ENCODE assay signal across 11 cellular contexts in genomic region chr3:45654344-45654934, GRCh38. TPM values are rescaled to one million over a fixed set of nuclear protein-coding genes. Genes with fewer than 3 reads are reported as not detected.
A peak's percentile ranks its signal among the peaks of the same experiment; 100 is the strongest.
DNase-seq lines count a peak whose midpoint lies in the region; ATAC-seq and TF ChIP-seq lines count a peak whose summit lies in the region.
"Had no signal": no experiment of that assay in that cellular context is flagged by ENCODE, and none has a peak within 500 bp of the region (broad histone marks: within the 10 kb centered on the region; RNA-seq: fewer than 3 reads in every experiment).

No MANE protein-coding gene starts in this region.

- peaks cover 12% of the 10 kb centered on the region for H3K4me1 Mint-ChIP-seq in CD8-positive, alpha-beta T cell (ENCODE audit: low read depth)
- peaks cover 27 to 42% (median 37%) of the 10 kb centered on the region in 3 donors for H3K4me1 Mint-ChIP-seq in IgD-negative memory B cell

- peak overlapping the region; percentile 28 for H3K27ac Mint-ChIP-seq in CD8-positive, alpha-beta T cell
- H3K27ac Mint-ChIP-seq in IgD-negative memory B cell = peak overlapping the region in 2 of 3 donors; percentile 48 to 80

- no peak for ATAC-seq in CD8-positive, alpha-beta T cell

- no peaks in the 10 kb centered on the region for H3K27me3 Mint-ChIP-seq in CD8-positive, alpha-beta T cell (ENCODE audit: low read depth)
- no peaks in the 10 kb centered on the region for H3K27me3 Mint-ChIP-seq in IgD-negative memory B cell

- H3K4me3 Mint-ChIP-seq in CD8-positive, alpha-beta T cell = no peak overlapping the region
- H3K4me3 Mint-ChIP-seq in IgD-negative memory B cell = peak overlapping the region in 1 of 4 donors; percentile 25

- CTCF ChIA-PET in CD8-positive, alpha-beta T cell (lab: Charles Lee) = interaction anchor here (0.7 to 11.9 kb wide), 9 partner anchors 12 to 618 kb away, joined by 3 to 256 read pairs (median 3); no protein-coding TSS in a partner anchor

- H3K9me3 Mint-ChIP-seq in CD8-positive, alpha-beta T cell = peaks cover 4% of the 10 kb centered on the region
- peaks cover 0 to 3% (median 0%) of the 10 kb centered on the region in 3 donors for H3K9me3 Mint-ChIP-seq in IgD-negative memory B cell

- TF ChIP-seq POLR2A in sigmoid colon (IDR thresholded peaks at IDR 0.05) = no peak

- no peaks in the 10 kb centered on the region for H3K4me1 ChIP-seq in CD8-positive, alpha-beta T cell (ENCODE audit: insufficient read depth, low read length)
- peaks cover 18% of the 10 kb centered on the region for H3K4me1 ChIP-seq in adipocyte (ENCODE audit: control insufficient read depth, insufficient read depth, low read length)
- H3K4me1 ChIP-seq in sigmoid colon = peaks cover 0 to 33% (median 21%) of the 10 kb centered on the region in 4 donors
- H3K4me1 ChIP-seq: breast epithelium had no signal

- no peak overlapping the region for H3K27ac ChIP-seq in CD8-positive, alpha-beta T cell (ENCODE audit: low read depth, low read length)
- peak overlapping the region in 3 of 4 donors; percentile 15 to 44 (median 16) for H3K27ac ChIP-seq in sigmoid colon
- H3K27ac ChIP-seq: Peyer's patch had no signal

- no peaks in the 10 kb centered on the region for H3K27me3 ChIP-seq in CD8-positive, alpha-beta T cell (ENCODE audit: insufficient read depth, low read length)
- H3K27me3 ChIP-seq in adipocyte (replicated peaks; ENCODE audit: control insufficient read depth, insufficient read depth, low read length) (no peaks in the 10 kb centered on the region), sigmoid colon (no peaks in the 10 kb centered on the region)
- H3K27me3 ChIP-seq: breast epithelium, Peyer's patch had no signal

- 47 to 52% methylated on average over 6 of the region's 6 CpGs for WGBS in sigmoid colon, 2 donors

- TF ChIP-seq EP300 in sigmoid colon (IDR thresholded peaks at IDR 0.05) = no peak

- H3K9ac ChIP-seq in adipocyte (ENCODE audit: low read length) = peak overlapping the region; percentile 1

- intact Hi-C loops in CD8-positive, alpha-beta T cell (cut with DNase I, micrococcal nuclease) = loop anchor here in 1 of 2 experiments (10.0 kb wide), 1 partner anchor 450 kb away; no protein-coding TSS in a partner anchor
- intact Hi-C loops in sigmoid colon (cut with DNase I) = loop anchor here (10.0 kb wide), 1 partner anchor 430 kb away; the partner anchor contains the start of gene TMEM158

- H3K36me3 Mint-ChIP-seq in CD8-positive, alpha-beta T cell = peaks cover 18% of the 10 kb centered on the region
- peaks cover 8% of the 10 kb centered on the region for H3K36me3 Mint-ChIP-seq in IgD-negative memory B cell

- no peaks in the 10 kb centered on the region for H3K36me3 ChIP-seq in CD8-positive, alpha-beta T cell (ENCODE audit: insufficient read depth, low read length)
- H3K36me3 ChIP-seq in adipocyte (ENCODE audit: control insufficient read depth, insufficient read depth, low read length, severe bottlenecking) (no peaks in the 10 kb centered on the region), sigmoid colon (no peaks in the 10 kb centered on the region)
- H3K36me3 ChIP-seq: breast epithelium, Peyer's patch had no signal

- no peak for DNase-seq in CD8-positive, alpha-beta T cell
- DNase-seq in adipocyte (ENCODE audit: low read depth) = no peak
- no peak for DNase-seq in sigmoid colon
- no peak for DNase-seq in epidermal melanocyte (ENCODE audit: insufficient read length, low spot score)
- no peak for DNase-seq in SK-N-DZ (ENCODE audit: low spot score)
- DNase-seq in NCI-H510A (lab: John Stamatoyannopoulos, UW) = no peak
- DNase-seq: NCI-H1694 treated with DMSO at 0.1 percent for 48 hours had no signal

- no peak overlapping the region for H3K4me3 ChIP-seq in CD8-positive, alpha-beta T cell (ENCODE audit: low read depth, low read length)
- no peak overlapping the region for H3K4me3 ChIP-seq in adipocyte (ENCODE audit: low read length)
- no peak overlapping the region for H3K4me3 ChIP-seq in sigmoid colon
- H3K4me3 ChIP-seq: breast epithelium, Peyer's patch, skin epidermis had no signal

- no peak for TF ChIP-seq CTCF in CD8-positive, alpha-beta T cell (IDR thresholded peaks at IDR 0.05)
- TF ChIP-seq CTCF in sigmoid colon (IDR thresholded peaks at IDR 0.05) = no peak

- POLR2A ChIA-PET in CD8-positive, alpha-beta T cell (lab: Charles Lee) = interaction anchor here (1.0 kb wide), 1 partner anchor 10 kb away, joined by 3 read pairs; no protein-coding TSS in a partner anchor

- H3K9me3 ChIP-seq in CD8-positive, alpha-beta T cell (ENCODE audit: low read length) = peaks cover 3% of the 10 kb centered on the region
- no peaks in the 10 kb centered on the region for H3K9me3 ChIP-seq in adipocyte (ENCODE audit: control insufficient read depth, low read length)
- no peaks in the 10 kb centered on the region for H3K9me3 ChIP-seq in sigmoid colon
- H3K9me3 ChIP-seq: breast epithelium, Peyer's patch had no signal

RNA-seq across cellular contexts. Expression of gene SACM1L, which starts 34.8 kb away (rescaled TPM):
- total RNA-seq in CD8-positive, alpha-beta T cell = 10 to 100 TPM; 54.4 to 56.7 TPM
- polyA plus RNA-seq in IgD-negative memory B cell (14.9 TPM), sigmoid colon (10 to 100 TPM; 21.6 to 36.3 (median 23.7) TPM)
- 10 to 100 TPM; 38.5 to 44.6 (median 40.4) TPM for total RNA-seq in sigmoid colon
- 27.6 and 30.3 TPM in 2 replicates for polyA plus RNA-seq in SK-N-DZ (2014; cell fraction: cytosol; rRNA removed)
- polyA plus RNA-seq in SK-N-DZ (2014; cell fraction: nucleus; rRNA removed) = 74.3 and 83.3 TPM in 2 replicates

RNA-seq across cellular contexts. Expression of gene LIMD1, which starts 59.9 kb away (rescaled TPM):
- total RNA-seq in CD8-positive, alpha-beta T cell = 10 to 100 TPM; 13.5 to 13.8 TPM
- 23.0 TPM for polyA plus RNA-seq in IgD-negative memory B cell
- 10 to 100 TPM; 12.2 to 19.9 (median 13.2) TPM for total RNA-seq in sigmoid colon
- 10 to 100 TPM in 1 of 3 donors, 1 to 10 TPM in 2; 3.0 to 13.2 (median 3.2) TPM for polyA plus RNA-seq in sigmoid colon
- polyA plus RNA-seq in SK-N-DZ (2014; cell fraction: cytosol; rRNA removed) = 4.4 and 7.7 TPM in 2 replicates
- polyA plus RNA-seq in SK-N-DZ (2014; cell fraction: nucleus; rRNA removed) = 6.8 and 8.7 TPM in 2 replicates
